ENCODE assay signal across 10 cellular contexts in genomic region chr12:96335270-96335669, GRCh38.
DNase-seq lines count a peak whose midpoint lies in the region; ATAC-seq and TF ChIP-seq lines count a peak whose summit lies in the region.
"Had no signal": no experiment of that assay in that cellular context is flagged by ENCODE, and none has a peak within 500 bp of the region (broad histone marks: within the 10 kb centered on the region; RNA-seq: fewer than 3 reads in every experiment).

No MANE protein-coding gene starts in this region.

- H3K27ac Mint-ChIP-seq in activated T-cell treated with anti-CD3 and anti-CD28 coated beads, Interleukin-2, amount 50 U/mL, for 24 hours: peak overlapping the region; percentile 69
- peak overlapping the region; percentile 24 for H3K27ac Mint-ChIP-seq in stimulated activated memory B cell treated with anti-CD40 and anti-IgM and Interleukin-4, amounts not matched to agents 10 μg/mL and 1 μg/mL and 100 μg/mL, for 72 hours
- no peak overlapping the region for H3K27ac Mint-ChIP-seq in progenitor cell of endocrine pancreas

- H3K4me1 Mint-ChIP-seq in activated T-cell treated with anti-CD3 and anti-CD28 coated beads, Interleukin-2, amount 50 U/mL, for 24 hours (ENCODE audit: low read depth): peaks cover 56% of the 10 kb centered on the region
- peaks cover 19% of the 10 kb centered on the region for H3K4me1 Mint-ChIP-seq in stimulated activated memory B cell treated with anti-CD40 and anti-IgM and Interleukin-4, amounts not matched to agents 10 μg/mL and 1 μg/mL and 100 μg/mL, for 72 hours
- peaks cover 15% of the 10 kb centered on the region for H3K4me1 Mint-ChIP-seq in progenitor cell of endocrine pancreas (ENCODE audit: low read depth)

- peaks cover 11% of the 10 kb centered on the region for H3K9me3 Mint-ChIP-seq in activated T-cell treated with anti-CD3 and anti-CD28 coated beads, Interleukin-2, amount 50 U/mL, for 24 hours
- peaks cover 3% of the 10 kb centered on the region for H3K9me3 Mint-ChIP-seq in stimulated activated memory B cell treated with anti-CD40 and anti-IgM and Interleukin-4, amounts not matched to agents 10 μg/mL and 1 μg/mL and 100 μg/mL, for 72 hours
- peaks cover 8% of the 10 kb centered on the region for H3K9me3 Mint-ChIP-seq in progenitor cell of endocrine pancreas (ENCODE audit: low read depth)

- no peak for TF ChIP-seq CTCF in progenitor cell of endocrine pancreas (IDR thresholded peaks at IDR 0.05; ENCODE audit: unreplicated experiment)

- DNase-seq in activated T-cell treated with anti-CD3 and anti-CD28 coated beads, Interleukin-2, amount 50 U/mL, for 24 hours: no peak
- no peak for DNase-seq in activated T-cell treated with anti-CD3 and anti-CD28 coated beads for 4 hours
- DNase-seq in activated gamma-delta T cell (lab: John Stamatoyannopoulos, UW): no peak
- DNase-seq in progenitor cell of endocrine pancreas (ENCODE audit: low spot score, unreplicated experiment): no peak
- DNase-seq in GF-D8 (lab: John Stamatoyannopoulos, UW): no peak
- DNase-seq: activated effector memory CD4-positive, alpha-beta T cell treated with Interleukin-2 at 50 U/mL for 16 hours had no signal

- ATAC-seq in HG02623 (IDR thresholded peaks at IDR 0.05; ENCODE audit: unreplicated experiment): peak; percentile 91
- ATAC-seq in HG03571 (IDR thresholded peaks at IDR 0.05; ENCODE audit: unreplicated experiment): peak; percentile 82
- peak; percentile 82 for ATAC-seq in stimulated activated memory B cell treated with anti-CD40 and anti-IgM and Interleukin-4, amounts not matched to agents 10 μg/mL and 1 μg/mL and 100 μg/mL, for 72 hours
- ATAC-seq: Right ventricle myocardium inferior had no signal

- H3K4me3 Mint-ChIP-seq in activated T-cell treated with anti-CD3 and anti-CD28 coated beads, Interleukin-2, amount 50 U/mL, for 24 hours: peak overlapping the region; percentile 21
- H3K4me3 Mint-ChIP-seq in stimulated activated memory B cell treated with anti-CD40 and anti-IgM and Interleukin-4, amounts not matched to agents 10 μg/mL and 1 μg/mL and 100 μg/mL, for 72 hours: no peak overlapping the region
- H3K4me3 Mint-ChIP-seq in progenitor cell of endocrine pancreas (ENCODE audit: low read depth): no peak overlapping the region

- H3K36me3 Mint-ChIP-seq in activated T-cell treated with anti-CD3 and anti-CD28 coated beads, Interleukin-2, amount 50 U/mL, for 24 hours (ENCODE audit: low read depth): peaks cover 55% of the 10 kb centered on the region
- H3K36me3 Mint-ChIP-seq in stimulated activated memory B cell treated with anti-CD40 and anti-IgM and Interleukin-4, amounts not matched to agents 10 μg/mL and 1 μg/mL and 100 μg/mL, for 72 hours: peaks cover 21% of the 10 kb centered on the region
- peaks cover 10% of the 10 kb centered on the region for H3K36me3 Mint-ChIP-seq in progenitor cell of endocrine pancreas (ENCODE audit: insufficient read depth)

- H3K27me3 Mint-ChIP-seq in activated T-cell treated with anti-CD3 and anti-CD28 coated beads, Interleukin-2, amount 50 U/mL, for 24 hours: no peaks in the 10 kb centered on the region
- no peaks in the 10 kb centered on the region for H3K27me3 Mint-ChIP-seq in stimulated activated memory B cell treated with anti-CD40 and anti-IgM and Interleukin-4, amounts not matched to agents 10 μg/mL and 1 μg/mL and 100 μg/mL, for 72 hours
- H3K27me3 Mint-ChIP-seq in progenitor cell of endocrine pancreas: no peaks in the 10 kb centered on the region
